Comparison of ENCODE assay signal across 18 cellular contexts in genomic region chr1:159756397-159756796, GRCh38. TPM values are rescaled to one million over a fixed set of nuclear protein-coding genes. Genes with fewer than 3 reads are reported as not detected.
DNase-seq lines count a peak whose midpoint lies in the region; ATAC-seq and TF ChIP-seq lines count a peak whose summit lies in the region.
"Had no signal": no experiment of that assay in that cellular context is flagged by ENCODE, and none has a peak within 500 bp of the region (broad histone marks: within the 10 kb centered on the region; RNA-seq: fewer than 3 reads in every experiment).

No MANE protein-coding gene starts in this region.

- peak overlapping the region in 2 of 11 experiments; percentile 38 to 46; a peak in 2 of 22 replicates for H3K27ac ChIP-seq in BLaER1 treated with 17β-estradiol and CSF1 and Interleukin-3, amounts not matched to agents 10 nM and 100 nM
- H3K27ac ChIP-seq in body of pancreas, result peak overlapping the region in 2 of 4 donors; percentile 19 to 25
- H3K27ac ChIP-seq in neutrophil, result peak overlapping the region; percentile 56
- H3K27ac ChIP-seq: BLaER1, thyroid gland had no signal

- in situ Hi-C loops in KBM-7 (cut with MboI; ENCODE audit: low pct_unique_long_range_greater_than_20kb, low sequenced_read_pairs), result no loop called here

- H3K4me1 ChIP-seq in BLaER1 treated with 17β-estradiol and CSF1 and Interleukin-3, amounts not matched to agents 10 nM and 100 nM, result peaks cover 0 to 20% (median 7%) of the 10 kb centered on the region in 10 experiments; a peak in 9 of 20 replicates
- H3K4me1 ChIP-seq in body of pancreas (peaks cover 49% of the 10 kb centered on the region), neutrophil (ENCODE audit: control insufficient read depth in 1 of 2, insufficient read depth in 1 of 2, low read depth in 1 of 2, low read length in 1 of 2) (peaks cover 29 to 35% of the 10 kb centered on the region in 2 experiments)
- H3K4me1 ChIP-seq: BLaER1 had no signal

- intact Hi-C loops in body of pancreas (cut with DNase I), result no loop called here

- peak overlapping the region in 7 of 11 experiments; percentile 6 to 66 (median 21); a peak in 9 of 22 replicates for H3K4me2 ChIP-seq in BLaER1 treated with 17β-estradiol and CSF1 and Interleukin-3, amounts not matched to agents 10 nM and 100 nM
- H3K4me2 ChIP-seq: BLaER1 had no signal

- no peaks in the 10 kb centered on the region for H3K27me3 ChIP-seq in BLaER1 treated with 17β-estradiol and CSF1 and Interleukin-3, amounts not matched to agents 10 nM and 100 nM
- H3K27me3 ChIP-seq in body of pancreas, result no peaks in the 10 kb centered on the region
- no peaks in the 10 kb centered on the region for H3K27me3 ChIP-seq in neutrophil
- H3K27me3 ChIP-seq: BLaER1, thyroid gland had no signal

- ATAC-seq in body of pancreas (peak; percentile 29), HG03460 (IDR thresholded peaks at IDR 0.05; ENCODE audit: unreplicated experiment) (no peak), GM19397 (IDR thresholded peaks at IDR 0.05; ENCODE audit: unreplicated experiment) (no peak), HG02678 (IDR thresholded peaks at IDR 0.05; ENCODE audit: unreplicated experiment) (no peak)
- ATAC-seq: esophagus mucosa had no signal

- TF ChIP-seq CTCF in body of pancreas (IDR thresholded peaks at IDR 0.05) (no peak), neutrophil (IDR thresholded peaks at IDR 0.05) (no peak)

- H3K9me3 ChIP-seq in BLaER1 treated with 17β-estradiol and CSF1 and Interleukin-3, amounts not matched to agents 10 nM and 100 nM (replicated peaks in 1 of 11), result no peaks in the 10 kb centered on the region
- H3K9me3 ChIP-seq in body of pancreas, result no peaks in the 10 kb centered on the region
- no peaks in the 10 kb centered on the region for H3K9me3 ChIP-seq in neutrophil
- H3K9me3 ChIP-seq: BLaER1, thyroid gland had no signal

- DNase-seq in KBM-7 (peak; percentile 69), body of pancreas (peak in 3 of 4 donors; percentile 7 to 59 (median 17)), NCI-H1417 treated with DMSO at 0.1 percent for 48 hours (lab: John Stamatoyannopoulos, UW) (no peak)
- DNase-seq: activated CD4-positive, alpha-beta T cell treated with anti-CD3 and anti-CD28 coated beads, Interleukin-2, amount 10 ng/mL, durations not matched to agents 24 days and 14 days; activated T-cell treated with anti-CD3 and anti-CD28 coated beads, Interleukin-2, amount 50 U/mL, for 24 hours; HFFc6; hypothalamus; SHP77; thyroid gland had no signal

- H3K36me3 ChIP-seq in BLaER1 treated with 17β-estradiol and CSF1 and Interleukin-3, amounts not matched to agents 10 nM and 100 nM, result no peaks in the 10 kb centered on the region
- H3K36me3 ChIP-seq in body of pancreas (replicated peaks in 1 of 2; ENCODE audit: insufficient read depth in 1 of 2, low read depth in 2 of 2) (no peaks in the 10 kb centered on the region), neutrophil (no peaks in the 10 kb centered on the region)
- H3K36me3 ChIP-seq: BLaER1, thyroid gland had no signal

- no peak overlapping the region for H3K9ac ChIP-seq in BLaER1 treated with 17β-estradiol and CSF1 and Interleukin-3, amounts not matched to agents 10 nM and 100 nM
- H3K9ac ChIP-seq: BLaER1 had no signal

- no peak overlapping the region for H3K4me3 ChIP-seq in BLaER1 treated with 17β-estradiol and CSF1 and Interleukin-3, amounts not matched to agents 10 nM and 100 nM
- H3K4me3 ChIP-seq in body of pancreas (no peak overlapping the region), neutrophil (ENCODE audit: low read depth in 1 of 2, low read length in 1 of 2) (no peak overlapping the region)
- H3K4me3 ChIP-seq: BLaER1, thyroid gland had no signal

- TF ChIP-seq POLR2A in body of pancreas (IDR thresholded peaks at IDR 0.05), result no peak

- no peaks in the 10 kb centered on the region for H4K20me1 ChIP-seq in BLaER1 treated with 17β-estradiol and CSF1 and Interleukin-3, amounts not matched to agents 10 nM and 100 nM
- H4K20me1 ChIP-seq: BLaER1 had no signal

RNA-seq across cellular contexts. Expression of gene DUSP23, which starts 24.4 kb away (rescaled TPM):
- total RNA-seq in body of pancreas, result 10 to 100 TPM; 60.6 to 91.1 TPM

RNA-seq across cellular contexts. Expression of gene CRP, which starts 42.0 kb away (rescaled TPM):
- 1 to 10 TPM in 1 of 2 donors, under 1 TPM in 1; 0.33 to 1.6 TPM for total RNA-seq in body of pancreas
- total RNA-seq: activated CD4-positive, alpha-beta T cell treated with anti-CD3 and anti-CD28 coated beads, Interleukin-2, amount 10 ng/mL, durations not matched to agents 24 days and 14 days; bronchial epithelial cell; esophagus mucosa; HFFc6; osteocyte; thyroid gland had no signal

RNA-seq across cellular contexts. Expression of gene FCRL6, which starts 45.8 kb away (rescaled TPM):
- 1 to 10 TPM in 1 of 2 donors, not detected in 1; 6.3 TPM for total RNA-seq in body of pancreas
- total RNA-seq: activated CD4-positive, alpha-beta T cell treated with anti-CD3 and anti-CD28 coated beads, Interleukin-2, amount 10 ng/mL, durations not matched to agents 24 days and 14 days; bronchial epithelial cell; esophagus mucosa; HFFc6; osteocyte had no signal
